1 cellular context compared by ENCODE assay signal in the genomic region with DNA sequence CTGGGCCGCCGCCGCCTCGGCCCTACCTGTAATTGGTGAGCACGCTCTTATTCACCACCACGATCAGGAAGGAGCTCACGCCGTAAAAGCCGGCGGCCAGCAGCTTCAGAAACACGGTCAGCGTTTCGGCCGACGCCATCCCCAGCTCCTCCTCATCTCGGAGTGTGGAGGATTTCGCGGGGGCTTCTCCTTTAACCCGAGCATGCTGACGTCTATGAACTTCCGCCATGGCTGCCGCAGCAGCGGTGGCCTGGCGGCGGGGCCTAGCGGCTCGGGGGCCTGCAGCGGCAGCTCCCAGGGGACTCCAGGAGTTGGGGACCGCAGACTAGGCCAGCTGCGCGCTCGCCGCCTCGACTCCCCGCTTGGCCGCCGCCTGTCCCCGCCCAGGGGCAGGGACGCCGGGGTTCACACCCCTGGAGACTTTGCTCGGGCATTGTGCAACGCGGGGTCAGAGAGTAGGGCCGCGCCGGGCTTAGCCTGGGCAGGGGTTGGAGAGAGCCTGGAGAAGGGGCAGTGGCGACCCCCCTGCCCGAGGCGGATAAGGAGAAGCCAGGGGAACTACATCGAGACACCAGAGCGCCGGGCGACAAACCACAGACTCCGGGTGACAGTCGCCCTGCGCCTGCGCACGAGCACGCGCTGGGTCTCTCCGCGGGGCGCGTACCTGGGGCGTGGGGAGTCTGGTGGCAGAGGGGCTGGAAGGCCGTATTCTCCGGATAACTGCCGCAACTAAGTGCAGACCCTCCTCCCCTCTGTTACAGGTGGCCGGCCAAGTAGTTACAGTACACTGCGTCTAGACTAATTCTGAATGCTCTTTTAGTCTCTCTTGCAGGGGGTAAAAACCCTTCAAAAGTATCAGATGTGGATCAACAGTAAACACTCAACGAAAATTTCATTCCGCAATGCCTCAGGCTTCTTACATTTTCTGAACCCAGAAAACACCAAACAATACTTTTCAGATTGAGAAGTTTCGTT.
TF ChIP-seq lines count a peak whose summit lies in the region.

TSS of gene SLC35D1 (minus strand) at position 364 of the 975 bp plus-strand sequence. CDS start at position 229, 135 bp downstream.

TF ChIP-seq in HepG2, 621 proteins besides CTCF, POLR2A, EP300 and RAD21 (continued from another document and continues in another):
- TF ChIP-seq, protein P1, sequence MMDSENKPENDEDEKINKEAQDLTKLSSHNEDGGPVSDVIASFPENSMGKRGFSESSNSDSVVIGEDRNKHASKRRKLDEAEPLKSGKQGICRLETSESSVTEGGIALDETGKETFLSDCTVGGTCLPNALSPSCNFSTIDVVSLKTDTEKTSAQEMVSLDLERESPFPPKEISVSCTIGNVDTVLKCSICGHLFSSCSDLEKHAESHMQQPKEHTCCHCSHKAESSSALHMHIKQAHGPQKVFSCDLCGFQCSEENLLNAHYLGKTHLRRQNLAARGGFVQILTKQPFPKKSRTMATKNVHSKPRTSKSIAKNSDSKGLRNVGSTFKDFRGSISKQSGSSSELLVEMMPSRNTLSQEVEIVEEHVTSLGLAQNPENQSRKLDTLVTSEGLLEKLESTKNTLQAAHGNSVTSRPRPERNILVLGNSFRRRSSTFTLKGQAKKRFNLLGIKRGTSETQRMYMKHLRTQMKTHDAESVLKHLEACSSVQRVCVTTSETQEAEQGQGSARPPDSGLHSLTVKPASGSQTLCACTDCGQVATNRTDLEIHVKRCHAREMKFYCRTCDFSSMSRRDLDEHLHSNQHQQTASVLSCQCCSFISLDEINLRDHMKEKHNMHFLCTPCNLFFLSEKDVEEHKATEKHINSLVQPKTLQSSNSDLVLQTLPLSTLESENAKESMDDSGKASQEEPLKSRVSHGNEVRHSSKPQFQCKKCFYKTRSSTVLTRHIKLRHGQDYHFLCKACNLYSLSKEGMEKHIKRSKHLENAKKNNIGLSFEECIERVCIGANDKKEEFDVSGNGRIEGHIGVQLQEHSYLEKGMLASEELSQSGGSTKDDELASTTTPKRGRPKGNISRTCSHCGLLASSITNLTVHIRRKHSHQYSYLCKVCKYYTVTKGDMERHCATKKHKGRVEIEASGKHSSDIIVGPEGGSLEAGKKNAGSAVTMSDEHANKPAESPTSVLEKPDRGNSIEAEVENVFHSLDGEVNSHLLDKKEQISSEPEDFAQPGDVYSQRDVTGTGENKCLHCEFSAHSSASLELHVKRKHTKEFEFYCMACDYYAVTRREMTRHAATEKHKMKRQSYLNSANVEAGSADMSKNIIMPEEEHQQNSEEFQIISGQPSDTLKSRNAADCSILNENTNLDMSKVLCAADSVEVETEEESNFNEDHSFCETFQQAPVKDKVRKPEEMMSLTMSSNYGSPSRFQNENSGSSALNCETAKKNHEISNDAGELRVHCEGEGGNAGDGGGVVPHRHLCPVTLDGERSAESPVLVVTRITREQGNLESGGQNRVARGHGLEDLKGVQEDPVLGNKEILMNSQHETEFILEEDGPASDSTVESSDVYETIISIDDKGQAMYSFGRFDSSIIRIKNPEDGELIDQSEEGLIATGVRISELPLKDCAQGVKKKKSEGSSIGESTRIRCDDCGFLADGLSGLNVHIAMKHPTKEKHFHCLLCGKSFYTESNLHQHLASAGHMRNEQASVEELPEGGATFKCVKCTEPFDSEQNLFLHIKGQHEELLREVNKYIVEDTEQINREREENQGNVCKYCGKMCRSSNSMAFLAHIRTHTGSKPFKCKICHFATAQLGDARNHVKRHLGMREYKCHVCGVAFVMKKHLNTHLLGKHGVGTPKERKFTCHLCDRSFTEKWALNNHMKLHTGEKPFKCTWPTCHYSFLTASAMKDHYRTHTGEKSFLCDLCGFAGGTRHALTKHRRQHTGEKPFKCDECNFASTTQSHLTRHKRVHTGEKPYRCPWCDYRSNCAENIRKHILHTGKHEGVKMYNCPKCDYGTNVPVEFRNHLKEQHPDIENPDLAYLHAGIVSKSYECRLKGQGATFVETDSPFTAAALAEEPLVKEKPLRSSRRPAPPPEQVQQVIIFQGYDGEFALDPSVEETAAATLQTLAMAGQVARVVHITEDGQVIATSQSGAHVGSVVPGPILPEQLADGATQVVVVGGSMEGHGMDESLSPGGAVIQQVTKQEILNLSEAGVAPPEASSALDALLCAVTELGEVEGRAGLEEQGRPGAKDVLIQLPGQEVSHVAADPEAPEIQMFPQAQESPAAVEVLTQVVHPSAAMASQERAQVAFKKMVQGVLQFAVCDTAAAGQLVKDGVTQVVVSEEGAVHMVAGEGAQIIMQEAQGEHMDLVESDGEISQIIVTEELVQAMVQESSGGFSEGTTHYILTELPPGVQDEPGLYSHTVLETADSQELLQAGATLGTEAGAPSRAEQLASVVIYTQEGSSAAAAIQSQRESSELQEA (CRISPR knock-in tag; IDR thresholded peaks at IDR 0.05; ENCODE audit: not compliant biosample characterization), result no peak
- TF ChIP-seq ZUFSP (CRISPR knock-in tag; IDR thresholded peaks at IDR 0.05; ENCODE audit: borderline replicate concordance) (no peak), ZNF10 (CRISPR knock-in tag; IDR thresholded peaks at IDR 0.05; ENCODE audit: borderline replicate concordance, low read depth) (no peak), SMARCE1 (IDR thresholded peaks at IDR 0.05; ENCODE audit: borderline replicate concordance) (no peak), MTF2 (CRISPR knock-in tag; IDR thresholded peaks at IDR 0.05; ENCODE audit: borderline replicate concordance) (no peak; the same call in 1 of the 2 replicates), STAG1 (CRISPR knock-in tag; IDR thresholded peaks at IDR 0.05) (no peak), TSC22D2 (CRISPR knock-in tag; IDR thresholded peaks at IDR 0.05; ENCODE audit: borderline replicate concordance) (0 out of 2 replicates have a peak, but pooled peaks have one; percentile 78), PITX1 (CRISPR knock-in tag; IDR thresholded peaks at IDR 0.05) (peak; percentile 88; the same call in 1 of the 2 replicates), ZNF432 (CRISPR knock-in tag; IDR thresholded peaks at IDR 0.05; ENCODE audit: borderline replicate concordance) (no peak), ZNF350 (CRISPR knock-in tag; IDR thresholded peaks at IDR 0.05; ENCODE audit: borderline replicate concordance, low read depth) (peak; percentile 90), ZBTB25 (CRISPR knock-in tag; IDR thresholded peaks at IDR 0.05) (peak; percentile 39), NFYC (CRISPR knock-in tag; IDR thresholded peaks at IDR 0.05) (no peak), THAP11 (CRISPR knock-in tag; IDR thresholded peaks at IDR 0.05) (peak; percentile 57), ZNF777 (CRISPR knock-in tag; IDR thresholded peaks at IDR 0.05) (peak; percentile 55; the same call in 1 of the 2 replicates), CBFB (CRISPR knock-in tag; IDR thresholded peaks at IDR 0.05) (peak; percentile 69; the same call in 1 of the 2 replicates), FOXK2 (IDR thresholded peaks at IDR 0.05) (no peak), EHMT2 (IDR thresholded peaks at IDR 0.05; ENCODE audit: borderline replicate concordance, low read depth, low read length) (no peak), GPN1 (CRISPR knock-in tag; IDR thresholded peaks at IDR 0.05; ENCODE audit: borderline replicate concordance) (no peak), ATF2 (CRISPR knock-in tag; IDR thresholded peaks at IDR 0.05) (peak; percentile 77), ZKSCAN1 (IDR thresholded peaks at IDR 0.05; ENCODE audit: low read length) (no peak), TAF1 (CRISPR knock-in tag; IDR thresholded peaks at IDR 0.05) (peak; percentile 83), HNRNPUL1 (IDR thresholded peaks at IDR 0.05; ENCODE audit: low read depth, low read length) (no peak), CENPT (CRISPR knock-in tag; IDR thresholded peaks at IDR 0.05; ENCODE audit: low read depth) (no peak), NR2F2 (IDR thresholded peaks at IDR 0.05; ENCODE audit: borderline replicate concordance, low read depth) (peak; percentile 46; the same call in 1 of the 2 replicates), GATAD2A (CRISPR knock-in tag; IDR thresholded peaks at IDR 0.05) (peak; percentile 78), FOXC1 (CRISPR knock-in tag; IDR thresholded peaks at IDR 0.05; ENCODE audit: borderline replicate concordance) (peak; percentile 74; the same call in 1 of the 2 replicates), HMGA1 (CRISPR knock-in tag; conservative IDR thresholded peaks at IDR 0.05) (no peak), PCBP2 (optimal IDR thresholded peaks at IDR 0.05; ENCODE audit: low read depth, low read length, poor library complexity, severe bottlenecking) (no peak)
- TF ChIP-seq, protein P2, sequence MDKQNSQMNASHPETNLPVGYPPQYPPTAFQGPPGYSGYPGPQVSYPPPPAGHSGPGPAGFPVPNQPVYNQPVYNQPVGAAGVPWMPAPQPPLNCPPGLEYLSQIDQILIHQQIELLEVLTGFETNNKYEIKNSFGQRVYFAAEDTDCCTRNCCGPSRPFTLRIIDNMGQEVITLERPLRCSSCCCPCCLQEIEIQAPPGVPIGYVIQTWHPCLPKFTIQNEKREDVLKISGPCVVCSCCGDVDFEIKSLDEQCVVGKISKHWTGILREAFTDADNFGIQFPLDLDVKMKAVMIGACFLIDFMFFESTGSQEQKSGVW (CRISPR knock-in tag; IDR thresholded peaks at IDR 0.05; ENCODE audit: borderline replicate concordance), result peak; percentile 15; the same call in 1 of the 2 replicates
- TF ChIP-seq, protein P3, sequence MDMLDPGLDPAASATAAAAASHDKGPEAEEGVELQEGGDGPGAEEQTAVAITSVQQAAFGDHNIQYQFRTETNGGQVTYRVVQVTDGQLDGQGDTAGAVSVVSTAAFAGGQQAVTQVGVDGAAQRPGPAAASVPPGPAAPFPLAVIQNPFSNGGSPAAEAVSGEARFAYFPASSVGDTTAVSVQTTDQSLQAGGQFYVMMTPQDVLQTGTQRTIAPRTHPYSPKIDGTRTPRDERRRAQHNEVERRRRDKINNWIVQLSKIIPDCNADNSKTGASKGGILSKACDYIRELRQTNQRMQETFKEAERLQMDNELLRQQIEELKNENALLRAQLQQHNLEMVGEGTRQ (IDR thresholded peaks at IDR 0.05; ENCODE audit: low read depth, low read length), result no peak
- TF ChIP-seq, protein P3 (CRISPR knock-in tag; IDR thresholded peaks at IDR 0.05; ENCODE audit: borderline replicate concordance), result no peak
- TF ChIP-seq, protein P4, sequence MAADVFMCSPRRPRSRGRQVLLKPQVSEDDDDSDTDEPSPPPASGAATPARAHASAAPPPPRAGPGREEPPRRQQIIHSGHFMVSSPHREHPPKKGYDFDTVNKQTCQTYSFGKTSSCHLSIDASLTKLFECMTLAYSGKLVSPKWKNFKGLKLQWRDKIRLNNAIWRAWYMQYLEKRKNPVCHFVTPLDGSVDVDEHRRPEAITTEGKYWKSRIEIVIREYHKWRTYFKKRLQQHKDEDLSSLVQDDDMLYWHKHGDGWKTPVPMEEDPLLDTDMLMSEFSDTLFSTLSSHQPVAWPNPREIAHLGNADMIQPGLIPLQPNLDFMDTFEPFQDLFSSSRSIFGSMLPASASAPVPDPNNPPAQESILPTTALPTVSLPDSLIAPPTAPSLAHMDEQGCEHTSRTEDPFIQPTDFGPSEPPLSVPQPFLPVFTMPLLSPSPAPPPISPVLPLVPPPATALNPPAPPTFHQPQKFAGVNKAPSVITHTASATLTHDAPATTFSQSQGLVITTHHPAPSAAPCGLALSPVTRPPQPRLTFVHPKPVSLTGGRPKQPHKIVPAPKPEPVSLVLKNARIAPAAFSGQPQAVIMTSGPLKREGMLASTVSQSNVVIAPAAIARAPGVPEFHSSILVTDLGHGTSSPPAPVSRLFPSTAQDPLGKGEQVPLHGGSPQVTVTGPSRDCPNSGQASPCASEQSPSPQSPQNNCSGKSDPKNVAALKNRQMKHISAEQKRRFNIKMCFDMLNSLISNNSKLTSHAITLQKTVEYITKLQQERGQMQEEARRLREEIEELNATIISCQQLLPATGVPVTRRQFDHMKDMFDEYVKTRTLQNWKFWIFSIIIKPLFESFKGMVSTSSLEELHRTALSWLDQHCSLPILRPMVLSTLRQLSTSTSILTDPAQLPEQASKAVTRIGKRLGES (CRISPR knock-in tag; IDR thresholded peaks at IDR 0.05; ENCODE audit: borderline replicate concordance), result no peak
